Comparison of ENCODE assay signal across 8 cellular contexts in the genomic region with DNA sequence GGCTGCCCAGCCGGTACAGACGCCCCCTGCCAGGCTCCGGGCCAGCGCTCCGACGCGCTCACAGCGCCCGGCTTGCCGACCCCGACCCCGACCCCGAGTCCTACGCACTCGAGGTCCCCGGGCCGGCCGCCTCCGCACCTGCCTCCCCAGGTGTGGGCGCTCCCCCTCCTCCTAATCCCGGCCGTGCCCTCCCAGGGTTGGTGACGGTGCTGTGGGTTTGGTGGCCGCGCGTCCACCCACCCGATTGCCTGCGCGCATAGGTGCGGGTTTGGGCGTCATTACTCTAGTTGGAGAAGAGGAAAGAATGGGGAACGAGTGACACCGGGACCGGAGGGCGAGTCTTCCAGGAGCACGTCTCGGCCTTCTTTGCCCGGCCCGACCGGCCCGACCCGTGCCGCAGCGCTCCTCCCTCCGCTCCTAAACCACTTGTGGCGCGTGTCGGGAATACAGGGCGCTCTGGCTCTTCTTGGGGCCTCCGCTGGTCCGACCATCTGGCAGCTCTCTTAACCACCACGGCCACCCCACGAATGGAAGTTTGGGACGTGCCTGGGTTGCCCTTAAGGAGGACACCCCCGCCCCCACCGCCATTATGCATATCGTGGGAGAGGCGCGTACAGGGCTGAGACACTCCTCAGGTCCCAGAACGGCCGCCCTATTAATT. TPM values are rescaled to one million over a fixed set of nuclear protein-coding genes. Genes with fewer than 3 reads are reported as not detected.
DNase-seq lines count a peak whose midpoint lies in the region; ATAC-seq, FAIRE-seq and TF ChIP-seq lines count a peak whose summit lies in the region.

No MANE protein-coding gene starts in this region.

- H3K36me3 ChIP-seq in A673 (ENCODE audit: insufficient read depth, low read length, poor library complexity, severe bottlenecking): no peaks in the 10 kb centered on the region
- no peaks in the 10 kb centered on the region for H3K36me3 ChIP-seq in K562 (ENCODE audit: control insufficient read depth, insufficient read depth, low read length)

- H3K9me3 ChIP-seq in A673 (ENCODE audit: low read depth, low read length, poor library complexity, severe bottlenecking) (no peaks in the 10 kb centered on the region), K562 (replicated peaks; ENCODE audit: control insufficient read depth, insufficient read depth, low read depth, low read length) (no peaks in the 10 kb centered on the region)

- H3K27ac ChIP-seq in A673 (ENCODE audit: low read depth, low read length, poor library complexity, severe bottlenecking): no peak overlapping the region
- peak overlapping the region; percentile 75 for H3K27ac ChIP-seq in K562 (ENCODE audit: extremely low read depth, low read depth, low read length)
- peak overlapping the region; percentile 77 to 97 (median 92) for H3K27ac ChIP-seq in skin epidermis

- TF ChIP-seq EP300 in K562 (IDR thresholded peaks at IDR 0.05; ENCODE audit: low read length): no peak

- POLR2A ChIA-PET in A673 (lab: Charles Lee; ENCODE audit: low non-redundant PET) (no interaction called here), K562 (lab: Yijun Ruan, JAX) (interaction anchor here (0.6 to 2.5 kb wide), 14 partner anchors 10 to 235 kb away, joined by 3 to 19 read pairs (median 4); no protein-coding TSS in a partner anchor)

- CTCF ChIA-PET in A673 (lab: Charles Lee): interaction anchor here (1.8 kb wide), 1 partner anchor 231 kb away, joined by 8 read pairs; no protein-coding TSS in a partner anchor
- CTCF ChIA-PET in K562 (lab: Yijun Ruan, JAX; ENCODE audit: low intra/inter-chr PET ratio): interaction anchor here (0.6 kb wide), 1 partner anchor 195 kb away, joined by 4 read pairs; no protein-coding TSS in a partner anchor

- in situ Hi-C loops in K562 (cut with MboI): loop anchor here (5.0 kb wide), 2 partner anchors 87 to 233 kb away; no protein-coding TSS in a partner anchor

- peaks cover 42% of the 10 kb centered on the region for H3K79me2 ChIP-seq in K562 (ENCODE audit: control insufficient read depth, insufficient read depth, low read length)

- WGBS in K562 (ENCODE audit: insufficient coverage, low coverage, missing lambda C conversion rate): 7% methylated on average over 38 of the region's 61 CpGs

- ATAC-seq in HG02642 (IDR thresholded peaks at IDR 0.05; ENCODE audit: poor library complexity, unreplicated experiment) (peak; percentile 9), K562 (peak; percentile 65), GM19455 (IDR thresholded peaks at IDR 0.05; ENCODE audit: unreplicated experiment) (no peak)

- H3K27me3 ChIP-seq in A673 (replicated peaks; ENCODE audit: insufficient read depth, low read depth, low read length, poor library complexity): peaks cover 53% of the 10 kb centered on the region
- H3K27me3 ChIP-seq in K562 (ENCODE audit: control insufficient read depth in 2 of 2, insufficient read depth in 2 of 2, low read length in 2 of 2): no peaks in the 10 kb centered on the region

- BruUV-seq in A673 (replicated peaks; lab: Mats Ljungman, UMichigan): no TSS peak
- no TSS peak for BruUV-seq in K562 (replicated peaks; lab: Mats Ljungman, UMichigan)

- peak overlapping the region; percentile 95 for H2AFZ ChIP-seq in K562 (ENCODE audit: low read depth, low read length)

- peak overlapping the region; percentile 46 for H3K4me3 ChIP-seq in A673 (ENCODE audit: low read depth, low read length, poor library complexity, severe bottlenecking)
- peak overlapping the region; percentile 64 for H3K4me3 ChIP-seq in K562
- peak overlapping the region; percentile 40 to 78 (median 68) for H3K4me3 ChIP-seq in skin epidermis

- no peaks in the 10 kb centered on the region for H3K9me1 ChIP-seq in K562 (ENCODE audit: control insufficient read depth, insufficient read depth, low read length)

- peak overlapping the region; percentile 93 for H3K4me2 ChIP-seq in K562 (ENCODE audit: insufficient read depth, low read length)

- TF ChIP-seq POLR2A in K562 (conservative IDR thresholded peaks at IDR 0.05): peak; percentile 97

- 0 out of 2 replicates have a peak, but pooled peaks have one; percentile 4 for TF ChIP-seq CTCF in A673 (conservative IDR thresholded peaks at IDR 0.05; ENCODE audit: low read depth, low read length)
- 0 out of 6 replicates have a peak, but pooled peaks of 1 of the 3 experiments have one; percentile 10 for TF ChIP-seq CTCF in K562 (IDR thresholded peaks at IDR 0.05 in 2 of 3, conservative IDR thresholded peaks at IDR 0.05 in 1 of 3; ENCODE audit: insufficient read depth in 2 of 3, low read depth in 1 of 3, low read length in 3 of 3)

- TF ChIP-seq RAD21 in K562 (CRISPR knock-in tag; conservative IDR thresholded peaks at IDR 0.05 in 1 of 2, IDR thresholded peaks at IDR 0.05 in 1 of 2): no peak

- H3K9ac ChIP-seq in K562 (ENCODE audit: insufficient read depth in 1 of 2, low read depth in 2 of 2, low read length in 2 of 2): peak overlapping the region; percentile 77 to 90

- no peak for FAIRE-seq in K562 (lab: Jason Lieb, UNC)

- no peak for DNase-seq in A673 (ENCODE audit: low spot score)
- DNase-seq in K562 (ENCODE audit: extremely low read depth in 1 of 4, low spot score in 3 of 4): peak; percentile 66 to 80 (median 74)
- peak; percentile 60 for DNase-seq in iPS-NIHi7 (ENCODE audit: extremely low spot score)
- no peak for DNase-seq in NCI-H1694 (lab: John Stamatoyannopoulos, UW)
- no peak for DNase-seq in HPDE6-E6E7 (ENCODE audit: extremely low spot score)

- H3K4me1 ChIP-seq in A673 (ENCODE audit: insufficient read depth, low read length, poor library complexity, severe bottlenecking) (peaks cover 11% of the 10 kb centered on the region), K562 (replicated peaks in 1 of 2; ENCODE audit: control insufficient read depth in 2 of 2, insufficient read depth in 2 of 2, low read length in 2 of 2) (peaks cover 22 to 24% of the 10 kb centered on the region in 2 experiments; a peak in 4 of 5 replicates)

- H4K20me1 ChIP-seq in K562 (replicated peaks; ENCODE audit: control insufficient read depth, insufficient read depth, low read length): no peaks in the 10 kb centered on the region

- intact Hi-C loops in A673 (cut with micrococcal nuclease; ENCODE audit: unreplicated experiment) (loop anchor here (10.0 kb wide), 1 partner anchor 231 kb away; no protein-coding TSS in a partner anchor), K562 (cut with micrococcal nuclease) (loop anchor here (1.0 to 10.0 kb wide), 3 partner anchors 88 to 581 kb away; a partner anchor contains a TSS)

TF ChIP-seq in K562, 482 proteins besides CTCF, POLR2A, EP300 and RAD21 (continues in another document):
- TF ChIP-seq ZNF282 (CRISPR knock-in tag; IDR thresholded peaks at IDR 0.05) (0 out of 2 replicates have a peak, but pooled peaks have one; percentile 70), ZNF217 (CRISPR knock-in tag; IDR thresholded peaks at IDR 0.05) (no peak), ZNF79 (CRISPR knock-in tag; IDR thresholded peaks at IDR 0.05; ENCODE audit: low read depth) (no peak), MCM2 (IDR thresholded peaks at IDR 0.05; ENCODE audit: low read depth) (no peak), RB1 (IDR thresholded peaks at IDR 0.05; ENCODE audit: low read depth) (peak; percentile 36; the same call in 1 of the 2 replicates)
- TF ChIP-seq, protein P1, sequence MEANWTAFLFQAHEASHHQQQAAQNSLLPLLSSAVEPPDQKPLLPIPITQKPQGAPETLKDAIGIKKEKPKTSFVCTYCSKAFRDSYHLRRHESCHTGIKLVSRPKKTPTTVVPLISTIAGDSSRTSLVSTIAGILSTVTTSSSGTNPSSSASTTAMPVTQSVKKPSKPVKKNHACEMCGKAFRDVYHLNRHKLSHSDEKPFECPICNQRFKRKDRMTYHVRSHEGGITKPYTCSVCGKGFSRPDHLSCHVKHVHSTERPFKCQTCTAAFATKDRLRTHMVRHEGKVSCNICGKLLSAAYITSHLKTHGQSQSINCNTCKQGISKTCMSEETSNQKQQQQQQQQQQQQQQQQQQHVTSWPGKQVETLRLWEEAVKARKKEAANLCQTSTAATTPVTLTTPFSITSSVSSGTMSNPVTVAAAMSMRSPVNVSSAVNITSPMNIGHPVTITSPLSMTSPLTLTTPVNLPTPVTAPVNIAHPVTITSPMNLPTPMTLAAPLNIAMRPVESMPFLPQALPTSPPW (CRISPR knock-in tag; IDR thresholded peaks at IDR 0.05): peak; percentile 74
- TF ChIP-seq, protein P2, sequence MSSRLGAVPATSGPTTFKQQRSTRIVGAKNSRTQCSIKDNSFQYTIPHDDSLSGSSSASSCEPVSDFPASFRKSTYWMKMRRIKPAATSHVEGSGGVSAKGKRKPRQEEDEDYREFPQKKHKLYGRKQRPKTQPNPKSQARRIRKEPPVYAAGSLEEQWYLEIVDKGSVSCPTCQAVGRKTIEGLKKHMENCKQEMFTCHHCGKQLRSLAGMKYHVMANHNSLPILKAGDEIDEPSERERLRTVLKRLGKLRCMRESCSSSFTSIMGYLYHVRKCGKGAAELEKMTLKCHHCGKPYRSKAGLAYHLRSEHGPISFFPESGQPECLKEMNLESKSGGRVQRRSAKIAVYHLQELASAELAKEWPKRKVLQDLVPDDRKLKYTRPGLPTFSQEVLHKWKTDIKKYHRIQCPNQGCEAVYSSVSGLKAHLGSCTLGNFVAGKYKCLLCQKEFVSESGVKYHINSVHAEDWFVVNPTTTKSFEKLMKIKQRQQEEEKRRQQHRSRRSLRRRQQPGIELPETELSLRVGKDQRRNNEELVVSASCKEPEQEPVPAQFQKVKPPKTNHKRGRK (tag; IDR thresholded peaks at IDR 0.05): no peak

RNA-seq across cellular contexts. Expression of a gene that starts 0.8 kb away (rescaled TPM):
- total RNA-seq in A673 (2021): 0.11 and 0.22 TPM in 2 replicates
- total RNA-seq in K562 (2011; cell fraction: chromatin; rRNA removed; ENCODE audit: low replicate concordance): 30.5 and 37.3 TPM in 2 replicates
- total RNA-seq in K562 (2011; cell fraction: nucleolus; rRNA removed): 8.4 and 9.8 TPM in 2 replicates
- 15.2 and 25.6 TPM in 2 replicates for total RNA-seq in K562 (2011; cell fraction: nucleoplasm; rRNA removed)
- 5.6 and 6.0 TPM in 2 replicates for total RNA-seq in K562 (2014; rRNA removed)
- total RNA-seq in K562 (2014; rRNA removed; fragmentation: Illumina TruSeq; extraction: Trizol): 6.9 and 8.3 TPM in 2 replicates
- 7.0 and 7.2 TPM in 2 replicates for total RNA-seq in K562 (2015; rRNA removed; fragmentation: Illumina TruSeq; extraction: Trizol)
- total RNA-seq in K562 (2021): 9.7 and 10.5 TPM in 2 replicates
- 11.0 and 14.9 TPM in 2 replicates for polyA plus RNA-seq in K562 (2011; rRNA removed)
- polyA plus RNA-seq in K562 (2011; cell fraction: cytosol; rRNA removed): 5.1 and 6.0 TPM in 2 replicates
- 14.3 and 15.5 TPM in 2 replicates for polyA plus RNA-seq in K562 (2011; cell fraction: nucleus; rRNA removed)
- polyA plus RNA-seq in K562 (2012): 5.7 and 5.9 TPM in 2 replicates
- polyA plus RNA-seq in K562 (2014; fragmentation: Illumina TruSeq; extraction: Trizol): 7.1 and 9.0 TPM in 2 replicates
- polyA plus RNA-seq in K562 (2014; fragmentation: Nextera tagmentation; extraction: Ambion mirVana): 1 to 10 TPM; 1.7 to 3.0 TPM
- polyA plus RNA-seq in K562 (2014; rRNA removed): 4.1 and 4.7 TPM in 2 replicates
- 34.3 and 35.4 TPM in 2 replicates for polyA minus RNA-seq in K562 (2011; rRNA and poly(A)+ RNA removed)
- polyA minus RNA-seq in K562 (2011; cell fraction: cytosol; rRNA and poly(A)+ RNA removed): 6.6 and 11.8 TPM in 2 replicates
- polyA minus RNA-seq in K562 (2011; cell fraction: nucleus; rRNA and poly(A)+ RNA removed): 27.3 and 34.0 TPM in 2 replicates

Comparison
In these comparisons a context has a peak if more than half of its experiments do, and no peak if none do; other contexts are left out.
1. DNase-seq: peak in K562 (4 of 4) and iPS-NIHi7 (single experiment); none in A673 (single experiment), NCI-H1694 (single experiment) and HPDE6-E6E7 (single experiment).
2. Peak in every context shown above with its lines, with median percentiles within 50 percentile points of each other: H3K4me3 ChIP-seq.